Comparison of ENCODE assay signal across 15 cellular contexts in genomic region chr7:44063894-44064651, GRCh38. TPM values are rescaled to one million over a fixed set of nuclear protein-coding genes. Genes with fewer than 3 reads are reported as not detected.
A peak's percentile ranks its signal among the peaks of the same experiment; 100 is the strongest.
DNase-seq lines count a peak whose midpoint lies in the region; ATAC-seq and FAIRE-seq lines count a peak whose summit lies in the region.
"Had no signal": no experiment of that assay in that cellular context is flagged by ENCODE, and none has a peak within 500 bp of the region (broad histone marks: within the 10 kb centered on the region; RNA-seq: fewer than 3 reads in every experiment).

No MANE protein-coding gene starts in this region.

- no peaks in the 10 kb centered on the region for H3K9me3 ChIP-seq in small intestine (ENCODE audit: control insufficient read depth, low read depth)
- H3K9me3 ChIP-seq: adrenal gland had no signal

- POLR2A ChIA-PET in activated naive CD8-positive, alpha-beta T cell treated with anti-CD3 and anti-CD28 coated beads, Interleukin-2, amount 10 ng/mL, durations not matched to agents 7 days and 5 days (lab: Charles Lee) = interaction anchor here (0.7 to 1.7 kb wide), 7 partner anchors 9 to 48 kb away, joined by 3 to 4 read pairs (median 3); partner anchors contain the start of gene DBNL

- no peak for ATAC-seq in activated naive CD8-positive, alpha-beta T cell treated with anti-CD3 and anti-CD28 coated beads, Interleukin-2, amount 10 ng/mL, durations not matched to agents 7 days and 5 days (ENCODE audit: low read depth)
- no peak for ATAC-seq in activated naive CD8-positive, alpha-beta T cell treated with anti-CD3 and anti-CD28 coated beads, Interleukin-2, amount 50 U/mL, for 24 hours
- ATAC-seq in left colon (peak; percentile 7), GM21526 (IDR thresholded peaks at IDR 0.05; ENCODE audit: low FRiP score, unreplicated experiment) (no peak), GM18861 (IDR thresholded peaks at IDR 0.05; ENCODE audit: unreplicated experiment) (no peak)

- DNase-seq in activated naive CD8-positive, alpha-beta T cell treated with anti-CD3 and anti-CD28 coated beads, Interleukin-2, amount 10 ng/mL, durations not matched to agents 7 days and 5 days = peak; percentile 26
- DNase-seq in activated naive CD8-positive, alpha-beta T cell treated with anti-CD3 and anti-CD28 coated beads, Interleukin-2, amount 50 U/mL, for 24 hours = no peak
- DNase-seq in cerebellar cortex (ENCODE audit: low spot score) = peak; percentile 49
- DNase-seq in left colon = peak in 1 of 2 donors; percentile 20
- DNase-seq in small intestine = no peak
- no peak for DNase-seq in A172 (ENCODE audit: low spot score)
- DNase-seq: activated CD4-positive, alpha-beta memory T cell treated with anti-CD3 and anti-CD28 coated beads, Interleukin-2, amount 10 ng/mL, durations not matched to agents 7 days and 5 days; AML-193; occipital lobe; stimulated activated CD4-positive, alpha-beta T cell treated with anti-CD3 and anti-CD28 coated beads, Interleukin-2, amount 100 ng/mL, for 48 hours had no signal

- no peak overlapping the region for H3K4me3 Mint-ChIP-seq in activated naive CD8-positive, alpha-beta T cell treated with anti-CD3 and anti-CD28 coated beads, Interleukin-2, amount 10 ng/mL, durations not matched to agents 7 days and 5 days
- no peak overlapping the region for H3K4me3 Mint-ChIP-seq in activated naive CD8-positive, alpha-beta T cell treated with anti-CD3 and anti-CD28 coated beads, Interleukin-2, amount 50 U/mL, for 24 hours
- H3K4me3 Mint-ChIP-seq: activated CD4-positive, alpha-beta memory T cell treated with anti-CD3 and anti-CD28 coated beads, Interleukin-2, amount 10 ng/mL, durations not matched to agents 7 days and 5 days had no signal

- no peaks in the 10 kb centered on the region for H3K9me3 Mint-ChIP-seq in activated naive CD8-positive, alpha-beta T cell treated with anti-CD3 and anti-CD28 coated beads, Interleukin-2, amount 10 ng/mL, durations not matched to agents 7 days and 5 days
- H3K9me3 Mint-ChIP-seq in activated naive CD8-positive, alpha-beta T cell treated with anti-CD3 and anti-CD28 coated beads, Interleukin-2, amount 50 U/mL, for 24 hours = no peaks in the 10 kb centered on the region
- H3K9me3 Mint-ChIP-seq: activated CD4-positive, alpha-beta memory T cell treated with anti-CD3 and anti-CD28 coated beads, Interleukin-2, amount 10 ng/mL, durations not matched to agents 7 days and 5 days had no signal

- no peak overlapping the region for H3K4me3 ChIP-seq in small intestine (ENCODE audit: low read depth in 1 of 2, low read length in 2 of 2)

- no peaks in the 10 kb centered on the region for H3K27me3 ChIP-seq in small intestine (ENCODE audit: control insufficient read depth in 2 of 2, insufficient read depth in 2 of 2, low read length in 2 of 2)
- H3K27me3 ChIP-seq: adrenal gland had no signal

- no peak overlapping the region for H3K27ac ChIP-seq in small intestine (ENCODE audit: low read depth in 1 of 2, low read length in 1 of 2)

- no peaks in the 10 kb centered on the region for H3K4me1 ChIP-seq in small intestine (ENCODE audit: control insufficient read depth in 2 of 2, insufficient read depth in 1 of 2, low read depth in 1 of 2, low read length in 1 of 2)

- H3K36me3 Mint-ChIP-seq in activated naive CD8-positive, alpha-beta T cell treated with anti-CD3 and anti-CD28 coated beads, Interleukin-2, amount 10 ng/mL, durations not matched to agents 7 days and 5 days = peaks cover 10% of the 10 kb centered on the region
- H3K36me3 Mint-ChIP-seq in activated naive CD8-positive, alpha-beta T cell treated with anti-CD3 and anti-CD28 coated beads, Interleukin-2, amount 50 U/mL, for 24 hours (ENCODE audit: low read depth) = peaks cover 11% of the 10 kb centered on the region

- intact Hi-C loops in left colon (cut with DNase I, micrococcal nuclease) = no loop called here

- WGBS in small intestine, 3 donors = 40 to 57% (median 47%) methylated on average over 16 of the region's 16 CpGs

- FAIRE-seq in small intestine (lab: Jason Lieb, UNC) = no peak

- H3K27me3 Mint-ChIP-seq in activated naive CD8-positive, alpha-beta T cell treated with anti-CD3 and anti-CD28 coated beads, Interleukin-2, amount 10 ng/mL, durations not matched to agents 7 days and 5 days = no peaks in the 10 kb centered on the region
- no peaks in the 10 kb centered on the region for H3K27me3 Mint-ChIP-seq in activated naive CD8-positive, alpha-beta T cell treated with anti-CD3 and anti-CD28 coated beads, Interleukin-2, amount 50 U/mL, for 24 hours
- H3K27me3 Mint-ChIP-seq: activated CD4-positive, alpha-beta memory T cell treated with anti-CD3 and anti-CD28 coated beads, Interleukin-2, amount 10 ng/mL, durations not matched to agents 7 days and 5 days had no signal

- H3K4me1 Mint-ChIP-seq in activated naive CD8-positive, alpha-beta T cell treated with anti-CD3 and anti-CD28 coated beads, Interleukin-2, amount 10 ng/mL, durations not matched to agents 7 days and 5 days = peaks cover 5% of the 10 kb centered on the region
- H3K4me1 Mint-ChIP-seq in activated naive CD8-positive, alpha-beta T cell treated with anti-CD3 and anti-CD28 coated beads, Interleukin-2, amount 50 U/mL, for 24 hours = peaks cover 24% of the 10 kb centered on the region

- no peak overlapping the region for H3K27ac Mint-ChIP-seq in activated naive CD8-positive, alpha-beta T cell treated with anti-CD3 and anti-CD28 coated beads, Interleukin-2, amount 10 ng/mL, durations not matched to agents 7 days and 5 days
- no peak overlapping the region for H3K27ac Mint-ChIP-seq in activated naive CD8-positive, alpha-beta T cell treated with anti-CD3 and anti-CD28 coated beads, Interleukin-2, amount 50 U/mL, for 24 hours
- H3K27ac Mint-ChIP-seq: activated CD4-positive, alpha-beta memory T cell treated with anti-CD3 and anti-CD28 coated beads, Interleukin-2, amount 10 ng/mL, durations not matched to agents 7 days and 5 days had no signal

- peaks cover 7 to 12% of the 10 kb centered on the region in 2 donors for H3K36me3 ChIP-seq in small intestine (ENCODE audit: control insufficient read depth in 2 of 2, insufficient read depth in 2 of 2, low read length in 2 of 2)

RNA-seq across cellular contexts. Expression of gene PGAM2, which starts 1.3 kb away (rescaled TPM):
- 1 to 10 TPM in 1 of 2 experiments, under 1 TPM in 1; 0.74 to 2.1 TPM for total RNA-seq in activated naive CD8-positive, alpha-beta T cell treated with anti-CD3 and anti-CD28 coated beads, Interleukin-2, amount 10 ng/mL, durations not matched to agents 7 days and 5 days
- total RNA-seq in left colon = under 1 TPM; 0.58 to 0.64 TPM
- polyA plus RNA-seq in small intestine = 1 to 10 TPM in 2 of 3 donors, under 1 TPM in 1; 1.00 to 5.7 (median 2.2) TPM
- total RNA-seq in A172 (2014; rRNA removed; shearing (Covaris generic)) = not detected in 2 replicates
- total RNA-seq: LHCN-M2, NCI-H460 had no signal

RNA-seq across cellular contexts. Expression of gene POLM, which starts 18.3 kb away (rescaled TPM):
- 10 to 100 TPM; 51.0 to 54.5 TPM for total RNA-seq in activated naive CD8-positive, alpha-beta T cell treated with anti-CD3 and anti-CD28 coated beads, Interleukin-2, amount 10 ng/mL, durations not matched to agents 7 days and 5 days
- 10 to 100 TPM; 20.7 to 22.8 TPM for total RNA-seq in left colon
- 10 to 100 TPM; 13.8 to 21.9 (median 15.2) TPM for polyA plus RNA-seq in small intestine
- total RNA-seq in A172 (2014; rRNA removed; shearing (Covaris generic)) = 20.3 and 24.0 TPM in 2 replicates

RNA-seq across cellular contexts. Expression of gene DBNL, which starts 19.6 kb away (rescaled TPM):
- total RNA-seq in activated naive CD8-positive, alpha-beta T cell treated with anti-CD3 and anti-CD28 coated beads, Interleukin-2, amount 10 ng/mL, durations not matched to agents 7 days and 5 days = 100 to 1,000 TPM; 152 to 157 TPM
- 10 to 100 TPM; 87.0 to 90.5 TPM for total RNA-seq in left colon
- 10 to 100 TPM; 66.4 to 97.5 (median 69.4) TPM for polyA plus RNA-seq in small intestine
- 171 and 187 TPM in 2 replicates for total RNA-seq in A172 (2014; rRNA removed; shearing (Covaris generic))

RNA-seq across cellular contexts. Expression of gene AEBP1, which starts 40.1 kb away (rescaled TPM):
- total RNA-seq in activated naive CD8-positive, alpha-beta T cell treated with anti-CD3 and anti-CD28 coated beads, Interleukin-2, amount 10 ng/mL, durations not matched to agents 7 days and 5 days = 10 to 100 TPM; 21.5 to 22.0 TPM
- 10 to 100 TPM; 20.1 to 59.6 TPM for total RNA-seq in left colon
- polyA plus RNA-seq in small intestine = 10 to 100 TPM in 1 of 3 donors, 1 to 10 TPM in 2; 1.3 to 34.8 (median 3.0) TPM
- 0.22 TPM in 1 of 2 replicates, not detected in the other for total RNA-seq in A172 (2014; rRNA removed; shearing (Covaris generic))
- total RNA-seq: LHCN-M2, NCI-H460 had no signal

RNA-seq across cellular contexts. Expression of gene POLD2, which starts 59.3 kb away (rescaled TPM):
- total RNA-seq in activated naive CD8-positive, alpha-beta T cell treated with anti-CD3 and anti-CD28 coated beads, Interleukin-2, amount 10 ng/mL, durations not matched to agents 7 days and 5 days = 10 to 100 TPM; 99.3 to 99.4 TPM
- 10 to 100 TPM; 40.5 to 57.0 TPM for total RNA-seq in left colon
- 10 to 100 TPM; 13.6 to 82.4 (median 27.3) TPM for polyA plus RNA-seq in small intestine
- 149 and 160 TPM in 2 replicates for total RNA-seq in A172 (2014; rRNA removed; shearing (Covaris generic))

Comparison
In these comparisons a context has a peak if more than half of its experiments do, and no peak if none do; other contexts are left out.
1. DNase-seq: peak in activated naive CD8-positive, alpha-beta T cell treated with anti-CD3 and anti-CD28 coated beads, Interleukin-2, amount 10 ng/mL, durations not matched to agents 7 days and 5 days (single experiment) and cerebellar cortex (single experiment); none in activated naive CD8-positive, alpha-beta T cell treated with anti-CD3 and anti-CD28 coated beads, Interleukin-2, amount 50 U/mL, for 24 hours (single experiment), small intestine (single experiment) and A172 (single experiment).